ENCODE assay signal across 10 cellular contexts in the genomic region with DNA sequence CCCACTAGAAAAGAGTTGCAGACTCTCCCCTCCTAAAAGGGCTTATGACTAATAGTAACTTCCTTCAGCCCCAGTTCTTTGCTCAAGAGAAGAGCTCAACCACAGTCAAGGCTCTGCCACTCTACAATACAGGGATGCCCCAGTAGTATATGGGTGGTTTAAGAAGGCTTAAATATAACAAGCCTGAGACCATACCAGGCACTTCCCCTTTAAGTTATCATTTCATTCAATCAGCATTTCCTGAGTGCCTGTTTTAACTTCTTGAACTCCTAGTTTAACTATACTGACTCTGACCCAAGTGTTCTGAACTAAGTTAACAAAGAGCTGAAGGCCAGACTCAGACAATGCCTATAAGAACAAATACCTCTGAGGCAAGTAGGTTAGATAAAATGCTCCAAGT. TPM values are rescaled to one million over a fixed set of nuclear protein-coding genes. Genes with fewer than 3 reads are reported as not detected.
DNase-seq lines count a peak whose midpoint lies in the region; ATAC-seq and TF ChIP-seq lines count a peak whose summit lies in the region.
"Had no signal": no experiment of that assay in that cellular context is flagged by ENCODE, and none has a peak within 500 bp of the region (broad histone marks: within the 10 kb centered on the region; RNA-seq: fewer than 3 reads in every experiment).

No MANE protein-coding gene starts in this region.

- no peaks in the 10 kb centered on the region for H3K9me3 ChIP-seq in BE2C

- no peaks in the 10 kb centered on the region for H3K27me3 ChIP-seq in GM23338 (ENCODE audit: insufficient read depth)
- no peaks in the 10 kb centered on the region for H3K27me3 ChIP-seq in BE2C

- H3K4me1 Mint-ChIP-seq in GM23338 (peaks cover 7% of the 10 kb centered on the region; the same call in 2 of the 3 replicates), naive B cell (peaks cover 12 to 16% (median 14%) of the 10 kb centered on the region in 3 donors), osteocyte (ENCODE audit: unreplicated experiment) (peaks cover 20% of the 10 kb centered on the region), Calu3 (ENCODE audit: low read depth, unreplicated experiment) (no peaks in the 10 kb centered on the region)
- H3K4me1 Mint-ChIP-seq in activated T-cell treated with anti-CD3 and anti-CD28 coated beads, Interleukin-2, amount 50 U/mL, for 72 hours (ENCODE audit: low read depth): peaks cover 42% of the 10 kb centered on the region

- CTCF ChIA-PET in Calu3 (lab: Charles Lee): no interaction called here

- H3K27ac ChIP-seq in GM23338 (ENCODE audit: low read depth): 0 out of 2 replicates have a peak overlapping the region, but pooled peaks have one; percentile 29
- H3K27ac ChIP-seq: WERI-Rb-1 had no signal

- H3K9me3 Mint-ChIP-seq in GM23338 (no peaks in the 10 kb centered on the region), naive B cell (no peaks in the 10 kb centered on the region), osteocyte (ENCODE audit: unreplicated experiment) (no peaks in the 10 kb centered on the region), Calu3 (ENCODE audit: low read depth, unreplicated experiment) (no peaks in the 10 kb centered on the region)
- H3K9me3 Mint-ChIP-seq in activated T-cell treated with anti-CD3 and anti-CD28 coated beads, Interleukin-2, amount 50 U/mL, for 72 hours: no peaks in the 10 kb centered on the region
- H3K9me3 Mint-ChIP-seq: dendritic cell treated with granulocyte-macrophage colony-stimulating factor and Interleukin-4, amounts not matched to agents 40 ng/mL and 50 ng/mL, for 4 days had no signal

- H3K9me2 ChIP-seq in GM23338 (ENCODE audit: insufficient read depth): no peaks in the 10 kb centered on the region

- H3K4me2 ChIP-seq in GM23338: no peak overlapping the region

- H3K4me3 Mint-ChIP-seq in GM23338: no peak overlapping the region
- H3K4me3 Mint-ChIP-seq in activated T-cell treated with anti-CD3 and anti-CD28 coated beads, Interleukin-2, amount 50 U/mL, for 72 hours: peak overlapping the region; percentile 60 to 61
- H3K4me3 Mint-ChIP-seq in naive B cell: no peak overlapping the region
- H3K4me3 Mint-ChIP-seq in osteocyte (ENCODE audit: unreplicated experiment): no peak overlapping the region
- H3K4me3 Mint-ChIP-seq in Calu3 (ENCODE audit: low read depth, unreplicated experiment): no peak overlapping the region
- H3K4me3 Mint-ChIP-seq: dendritic cell treated with granulocyte-macrophage colony-stimulating factor and Interleukin-4, amounts not matched to agents 40 ng/mL and 50 ng/mL, for 4 days had no signal

- no peak overlapping the region for H2AFZ ChIP-seq in GM23338

- H3K79me2 ChIP-seq in GM23338 (replicated peaks; ENCODE audit: insufficient read depth): no peaks in the 10 kb centered on the region; the same call in 1 of the 2 replicates

- 0 out of 2 replicates have a peak, but pooled peaks cover 3% of the 10 kb centered on the region for H3F3A ChIP-seq in GM23338 (replicated peaks; ENCODE audit: low read depth)

- H3K4me3 ChIP-seq in GM23338 (no peak overlapping the region), BE2C (ENCODE audit: low read depth, low read length) (no peak overlapping the region)

- intact Hi-C loops in Calu3 (cut with micrococcal nuclease; ENCODE audit: unreplicated experiment): no loop called here
- intact Hi-C loops in head of caudate nucleus (cut with DNase I): no loop called here

- H4K20me1 ChIP-seq in GM23338 (replicated peaks; ENCODE audit: insufficient read depth): no peaks in the 10 kb centered on the region

- no peak for ATAC-seq in GM23338
- peak; percentile 93 for ATAC-seq in activated T-cell treated with anti-CD3 and anti-CD28 coated beads, Interleukin-2, amount 50 U/mL, for 72 hours (replicated peaks in 1 of 2)
- ATAC-seq in naive B cell (ENCODE audit: low read depth in 2 of 2): peak; percentile 66 to 76

- H3K27me3 Mint-ChIP-seq in GM23338 (ENCODE audit: insufficient read depth, low read depth, poor library complexity) (peaks cover 5% of the 10 kb centered on the region), naive B cell (no peaks in the 10 kb centered on the region), osteocyte (ENCODE audit: unreplicated experiment) (no peaks in the 10 kb centered on the region), Calu3 (ENCODE audit: unreplicated experiment) (no peaks in the 10 kb centered on the region)
- no peaks in the 10 kb centered on the region for H3K27me3 Mint-ChIP-seq in activated T-cell treated with anti-CD3 and anti-CD28 coated beads, Interleukin-2, amount 50 U/mL, for 72 hours (ENCODE audit: low read depth)
- H3K27me3 Mint-ChIP-seq: dendritic cell treated with granulocyte-macrophage colony-stimulating factor and Interleukin-4, amounts not matched to agents 40 ng/mL and 50 ng/mL, for 4 days had no signal

- H3K36me3 ChIP-seq in GM23338 (ENCODE audit: insufficient read depth): peaks cover 13% of the 10 kb centered on the region
- H3K36me3 ChIP-seq in BE2C: no peaks in the 10 kb centered on the region; the same call in 1 of the 2 replicates

- DNase-seq in GM23338 (ENCODE audit: low spot score) (no peak), NOMO-1 treated with dmso at 0.1 percent for 144 hours (lab: John Stamatoyannopoulos, UW; ENCODE audit: unreplicated experiment) (peak; percentile 22), naive B cell (no peak), osteocyte (ENCODE audit: extremely low spot score, unreplicated experiment) (no peak), Calu3 (no peak), head of caudate nucleus (no peak), BE2C (no peak)
- DNase-seq in activated T-cell treated with anti-CD3 and anti-CD28 coated beads, Interleukin-2, amount 50 U/mL, for 72 hours: peak in 1 of 2 donors; percentile 14
- DNase-seq: WERI-Rb-1 had no signal

- no peak overlapping the region for H3K27ac Mint-ChIP-seq in GM23338
- peak overlapping the region; percentile 99 for H3K27ac Mint-ChIP-seq in activated T-cell treated with anti-CD3 and anti-CD28 coated beads, Interleukin-2, amount 50 U/mL, for 72 hours
- H3K27ac Mint-ChIP-seq in naive B cell: peak overlapping the region in 4 of 6 donors; percentile 8 to 90 (median 78)
- no peak overlapping the region for H3K27ac Mint-ChIP-seq in osteocyte (ENCODE audit: unreplicated experiment)
- H3K27ac Mint-ChIP-seq in Calu3 (ENCODE audit: unreplicated experiment): no peak overlapping the region
- H3K27ac Mint-ChIP-seq: dendritic cell treated with granulocyte-macrophage colony-stimulating factor and Interleukin-4, amounts not matched to agents 40 ng/mL and 50 ng/mL, for 4 days had no signal

- H3K36me3 Mint-ChIP-seq in GM23338 (ENCODE audit: low read depth) (peaks cover 20% of the 10 kb centered on the region; the same call in 2 of the 3 replicates), naive B cell (no peaks in the 10 kb centered on the region), osteocyte (ENCODE audit: unreplicated experiment) (peaks cover 34% of the 10 kb centered on the region), Calu3 (ENCODE audit: insufficient read depth, unreplicated experiment) (peaks cover 17% of the 10 kb centered on the region)
- peaks cover 8 to 27% of the 10 kb centered on the region in 2 donors for H3K36me3 Mint-ChIP-seq in activated T-cell treated with anti-CD3 and anti-CD28 coated beads, Interleukin-2, amount 50 U/mL, for 72 hours (ENCODE audit: insufficient read depth in 2 of 2)

- H3K4me1 ChIP-seq in GM23338 (ENCODE audit: insufficient read depth) (0 out of 2 replicates have a peak, but pooled peaks cover 9% of the 10 kb centered on the region), BE2C (no peaks in the 10 kb centered on the region; the same call in 1 of the 2 replicates)

- TF ChIP-seq CTCF in GM23338 (conservative IDR thresholded peaks at IDR 0.05; ENCODE audit: low read depth in 2 of 2) (no peak), osteocyte (IDR thresholded peaks at IDR 0.05) (no peak), Calu3 (IDR thresholded peaks at IDR 0.05; ENCODE audit: unreplicated experiment) (no peak), BE2C (IDR thresholded peaks at IDR 0.05; ENCODE audit: low read depth, low read length) (no peak)

- no TSS peak for BruUV-seq in Calu3 (replicated peaks; lab: Mats Ljungman, UMichigan)

TF ChIP-seq in GM23338, 12 proteins besides CTCF, POLR2A, EP300 and RAD21 (continues in another document):
- no peak for TF ChIP-seq STAT1 (IDR thresholded peaks at IDR 0.05; ENCODE audit: unreplicated experiment)

RNA-seq across cellular contexts. Expression of a gene that starts 19.8 kb away (rescaled TPM):
- 24.8 and 29.6 TPM in 2 replicates for total RNA-seq in GM23338 (2014; rRNA removed; shearing (Covaris generic))
- 33.7 and 40.3 TPM in 2 replicates for polyA plus RNA-seq in GM23338 (2016; fragmentation: Nextera tagmentation; extraction: Ambion mirVana)
- 10 to 100 TPM; 80.5 to 91.8 TPM for total RNA-seq in activated T-cell treated with anti-CD3 and anti-CD28 coated beads, Interleukin-2, amount 50 U/mL, for 72 hours
- polyA plus RNA-seq in naive B cell (ENCODE audit: low read depth in 6 of 6): 10 to 100 TPM; 22.3 to 39.5 (median 31.2) TPM
- total RNA-seq in osteocyte: 35.0 and 35.9 TPM in 2 replicates
- 46.7 and 52.4 TPM in 2 replicates for total RNA-seq in Calu3 (2022)
- 56.5 TPM for polyA plus RNA-seq in BE2C (2012; ENCODE audit: insufficient read depth, insufficient read length, low read depth)

RNA-seq across cellular contexts. Expression of a gene that starts 20.0 kb away (rescaled TPM):
- total RNA-seq in GM23338 (2014; rRNA removed; shearing (Covaris generic)): 54.4 and 55.0 TPM in 2 replicates
- 13.0 and 15.1 TPM in 2 replicates for polyA plus RNA-seq in GM23338 (2016; fragmentation: Nextera tagmentation; extraction: Ambion mirVana)
- 10 to 100 TPM; 37.1 to 43.5 TPM for total RNA-seq in activated T-cell treated with anti-CD3 and anti-CD28 coated beads, Interleukin-2, amount 50 U/mL, for 72 hours
- not detected for polyA plus RNA-seq in naive B cell (ENCODE audit: low read depth in 6 of 6)
- total RNA-seq in osteocyte: 1.9 and 3.0 TPM in 2 replicates
- 15.5 and 17.2 TPM in 2 replicates for total RNA-seq in Calu3 (2022)
- polyA plus RNA-seq in BE2C (2012; ENCODE audit: insufficient read depth, insufficient read length, low read depth): 0.91 TPM

RNA-seq across cellular contexts. Expression of a gene that starts 58.2 kb away (rescaled TPM):
- total RNA-seq in GM23338 (2014; rRNA removed; shearing (Covaris generic)): 11.3 and 13.1 TPM in 2 replicates
- polyA plus RNA-seq in GM23338 (2016; fragmentation: Nextera tagmentation; extraction: Ambion mirVana) (5.7 and 6.0 TPM in 2 replicates), naive B cell (ENCODE audit: low read depth in 6 of 6) (1 to 10 TPM; 3.8 to 9.8 (median 4.5) TPM)
- 10 to 100 TPM; 32.7 to 33.1 TPM for total RNA-seq in activated T-cell treated with anti-CD3 and anti-CD28 coated beads, Interleukin-2, amount 50 U/mL, for 72 hours
- total RNA-seq in osteocyte (40.4 and 44.0 TPM in 2 replicates), Calu3 (2022) (41.0 and 42.6 TPM in 2 replicates)
- polyA plus RNA-seq in BE2C (2012; ENCODE audit: insufficient read depth, insufficient read length, low read depth): 13.2 TPM

Comparison
In these comparisons a context has a peak if more than half of its experiments do, and no peak if none do; other contexts are left out.
1. H3K27ac Mint-ChIP-seq: peak in activated T-cell treated with anti-CD3 and anti-CD28 coated beads, Interleukin-2, amount 50 U/mL, for 72 hours (single experiment) and naive B cell (4 of 6); none in GM23338 (single experiment), osteocyte (single experiment) and Calu3 (single experiment).
2. H3K4me3 Mint-ChIP-seq: peak in activated T-cell treated with anti-CD3 and anti-CD28 coated beads, Interleukin-2, amount 50 U/mL, for 72 hours (2 of 2); none in GM23338 (single experiment), naive B cell (0 of 8), osteocyte (single experiment) and Calu3 (single experiment).